8 cellular contexts compared by ENCODE assay signal in genomic region chr6:33029297-33030184, GRCh38. TPM values are rescaled to one million over a fixed set of nuclear protein-coding genes. Genes with fewer than 3 reads are reported as not detected.
DNase-seq lines count a peak whose midpoint lies in the region; ATAC-seq and TF ChIP-seq lines count a peak whose summit lies in the region.

No MANE protein-coding gene starts in this region.

- ATAC-seq in CD4-positive, alpha-beta T cell (ENCODE audit: poor library complexity) = peak; percentile 72
- peak; percentile 70 for ATAC-seq in GM19324 (IDR thresholded peaks at IDR 0.05; ENCODE audit: low FRiP score, unreplicated experiment)
- peak; percentile 69 for ATAC-seq in HG03196 (IDR thresholded peaks at IDR 0.05; ENCODE audit: unreplicated experiment)

- POLR2A ChIA-PET in CD4-positive, alpha-beta T cell (lab: Charles Lee) = interaction anchor here (1.8 kb wide), 1 partner anchor 44 kb away, joined by 5 read pairs; the partner anchor contains the start of gene HLA-DPA1

- no peaks in the 10 kb centered on the region for H3K4me1 ChIP-seq in muscle layer of colon (ENCODE audit: insufficient read depth, low read length)

- no peak overlapping the region for H3K27ac Mint-ChIP-seq in CD4-positive, alpha-beta T cell

- H3K27ac ChIP-seq in CD4-positive, alpha-beta T cell (ENCODE audit: low read depth, low read length) = no peak overlapping the region
- H3K27ac ChIP-seq in muscle layer of colon (ENCODE audit: low read depth, low read length) = peak overlapping the region; percentile 61

- no peak for TF ChIP-seq CTCF in CD4-positive, alpha-beta T cell (IDR thresholded peaks at IDR 0.05)

- no peak overlapping the region for H3K4me3 ChIP-seq in muscle layer of colon (ENCODE audit: low read depth in 1 of 2, low read length in 2 of 2)

- no peak for DNase-seq in CD4-positive, alpha-beta T cell
- DNase-seq in astrocyte of the hippocampus (ENCODE audit: low read depth, low spot score) (peak; percentile 61), NCI-H2029 treated with DMSO at 0.1 percent for 48 hours (lab: John Stamatoyannopoulos, UW) (no peak), kidney tubule cell (ENCODE audit: low spot score) (no peak), OCI-M2 (lab: John Stamatoyannopoulos, UW; ENCODE audit: unreplicated experiment) (no peak)

- no peaks in the 10 kb centered on the region for H3K27me3 ChIP-seq in CD4-positive, alpha-beta T cell (ENCODE audit: control insufficient read depth, insufficient read depth, low read length)
- H3K27me3 ChIP-seq in muscle layer of colon (ENCODE audit: control insufficient read depth in 1 of 2, insufficient read depth in 2 of 2, low read length in 2 of 2) = no peaks in the 10 kb centered on the region

- peaks cover 3% of the 10 kb centered on the region for H3K27me3 Mint-ChIP-seq in CD4-positive, alpha-beta T cell

- H3K9ac ChIP-seq in muscle layer of colon (ENCODE audit: low read length) = no peak overlapping the region

- H3K4me3 Mint-ChIP-seq in CD4-positive, alpha-beta T cell = no peak overlapping the region

- CTCF ChIA-PET in CD4-positive, alpha-beta T cell (lab: Charles Lee) = no interaction called here

- no peaks in the 10 kb centered on the region for H3K36me3 Mint-ChIP-seq in CD4-positive, alpha-beta T cell (ENCODE audit: low read depth)

- H3K9me3 Mint-ChIP-seq in CD4-positive, alpha-beta T cell = no peaks in the 10 kb centered on the region

- H3K36me3 ChIP-seq in muscle layer of colon (ENCODE audit: insufficient read depth, low read length) = no peaks in the 10 kb centered on the region

- peaks cover 3% of the 10 kb centered on the region for H3K9me3 ChIP-seq in CD4-positive, alpha-beta T cell (ENCODE audit: control insufficient read depth, low read length)
- no peaks in the 10 kb centered on the region for H3K9me3 ChIP-seq in muscle layer of colon (ENCODE audit: low read length)

- intact Hi-C loops in CD4-positive, alpha-beta T cell (cut with DNase I, micrococcal nuclease) = no loop called here

- no peaks in the 10 kb centered on the region for H3K4me1 Mint-ChIP-seq in CD4-positive, alpha-beta T cell (ENCODE audit: low read depth)

RNA-seq across cellular contexts. Expression of gene HLA-DOA, which starts 20.1 kb away (rescaled TPM):
- total RNA-seq in CD4-positive, alpha-beta T cell = 1 to 10 TPM; 5.9 to 6.1 TPM

RNA-seq across cellular contexts. Expression of gene HLA-DPA1, which starts 43.9 kb away (rescaled TPM):
- 10 to 100 TPM; 19.4 to 19.9 TPM for total RNA-seq in CD4-positive, alpha-beta T cell

RNA-seq across cellular contexts. Expression of gene HLA-DPB1, which starts 46.2 kb away (rescaled TPM):
- 10 to 100 TPM; 29.0 to 31.7 TPM for total RNA-seq in CD4-positive, alpha-beta T cell
